In genomic region chr19:36417752-36418286, GRCh38 we compare ENCODE assay signal across 8 cellular contexts. TPM values are rescaled to one million over a fixed set of nuclear protein-coding genes. Genes with fewer than 3 reads are reported as not detected.
A peak's percentile ranks its signal among the peaks of the same experiment; 100 is the strongest.
DNase-seq lines count a peak whose midpoint lies in the region; ATAC-seq, FAIRE-seq and TF ChIP-seq lines count a peak whose summit lies in the region.

No MANE protein-coding gene starts in this region.

- H3K27ac Mint-ChIP-seq in progenitor cell of endocrine pancreas = peak overlapping the region; percentile 98

- H3K79me2 ChIP-seq in MM.1S (ENCODE audit: low read length) = no peaks in the 10 kb centered on the region

- H3K4me1 Mint-ChIP-seq in progenitor cell of endocrine pancreas (ENCODE audit: low read depth) = peaks cover 13% of the 10 kb centered on the region

- FAIRE-seq in GM12891 (lab: Jason Lieb, UNC) = peak; percentile 59

- no peak overlapping the region for H3K9ac ChIP-seq in MM.1S (ENCODE audit: low read length)

- no peaks in the 10 kb centered on the region for H3K9me3 Mint-ChIP-seq in progenitor cell of endocrine pancreas (ENCODE audit: low read depth)

- H3K9me3 ChIP-seq in SJSA1 (replicated peaks) (peaks cover 8% of the 10 kb centered on the region), esophagus (ENCODE audit: control insufficient read depth in 2 of 2, insufficient read depth in 1 of 2, low read depth in 1 of 2, low read length in 1 of 2) (peaks cover 0 to 10% of the 10 kb centered on the region in 2 donors), MM.1S (replicated peaks; ENCODE audit: insufficient read depth, low read length) (no peaks in the 10 kb centered on the region)

- H3K4me3 ChIP-seq in SJSA1 = peak overlapping the region; percentile 58
- peak overlapping the region; percentile 69 for H3K4me3 ChIP-seq in esophagus (ENCODE audit: low read depth in 1 of 2, low read length in 2 of 2)
- H3K4me3 ChIP-seq in MM.1S (ENCODE audit: low read length) = no peak overlapping the region; the same call in 1 of the 2 replicates

- in situ Hi-C loops in GM13977 (cut with MboI; ENCODE audit: low pct_unique_long_range_greater_than_20kb, low sequenced_read_pairs, unreplicated experiment) = no loop called here
- in situ Hi-C loops in G401 (cut with HindIII; ENCODE audit: low sequenced_read_pairs) = no loop called here

- H3K36me3 ChIP-seq in SJSA1 (peaks cover 4% of the 10 kb centered on the region; the same call in 1 of the 2 replicates), esophagus (ENCODE audit: control insufficient read depth in 2 of 2, insufficient read depth in 2 of 2, low read length in 1 of 2) (no peaks in the 10 kb centered on the region), MM.1S (replicated peaks; ENCODE audit: insufficient read depth, low read length) (no peaks in the 10 kb centered on the region)

- H3F3A ChIP-seq in MM.1S (ENCODE audit: insufficient read depth, low read length) = no peaks in the 10 kb centered on the region

- H3K9me2 ChIP-seq in MM.1S (replicated peaks; ENCODE audit: insufficient read depth, low read length) = no peaks in the 10 kb centered on the region

- H3K4me1 ChIP-seq in SJSA1 (replicated peaks) = 0 out of 2 replicates have a peak, but pooled peaks cover 6% of the 10 kb centered on the region
- peaks cover 0 to 10% of the 10 kb centered on the region in 2 donors for H3K4me1 ChIP-seq in esophagus (ENCODE audit: control insufficient read depth in 2 of 2, insufficient read depth in 2 of 2, low read length in 1 of 2)
- no peaks in the 10 kb centered on the region for H3K4me1 ChIP-seq in MM.1S (ENCODE audit: low read length)

- H3K36me3 Mint-ChIP-seq in progenitor cell of endocrine pancreas (ENCODE audit: insufficient read depth) = peaks cover 9% of the 10 kb centered on the region

- H3K27ac ChIP-seq in SJSA1 (no peak overlapping the region; the same call in 1 of the 2 replicates), esophagus (ENCODE audit: low read depth in 2 of 2, low read length in 1 of 2) (peak overlapping the region; percentile 81), MM.1S (ENCODE audit: low read length) (no peak overlapping the region)

- no peak for ATAC-seq in left lobe of liver

- H3K4me2 ChIP-seq in MM.1S (ENCODE audit: low read depth, low read length) = no peak overlapping the region

- no peaks in the 10 kb centered on the region for H3K27me3 ChIP-seq in SJSA1 (replicated peaks)
- H3K27me3 ChIP-seq in esophagus (ENCODE audit: control insufficient read depth in 1 of 2, insufficient read depth in 2 of 2, low read length in 2 of 2) = no peaks in the 10 kb centered on the region
- H3K27me3 ChIP-seq in MM.1S (replicated peaks; ENCODE audit: insufficient read depth, low read length) = no peaks in the 10 kb centered on the region

- TF ChIP-seq CTCF in progenitor cell of endocrine pancreas (IDR thresholded peaks at IDR 0.05; ENCODE audit: unreplicated experiment) (no peak), GM13977 (IDR thresholded peaks at IDR 0.05; ENCODE audit: extremely low read depth, insufficient read depth, missing control alignments) (no peak), MM.1S (IDR thresholded peaks at IDR 0.05; ENCODE audit: low read length) (no peak)

- TF ChIP-seq POLR2A in GM12891 (IDR thresholded peaks at IDR 0.05; ENCODE audit: low read depth, low read length) = no peak

- no peak for DNase-seq in GM12891 (ENCODE audit: insufficient read length, low spot score)
- DNase-seq in SJSA1 (ENCODE audit: low read depth in 1 of 2, low spot score in 2 of 2) = no peak
- DNase-seq in progenitor cell of endocrine pancreas (ENCODE audit: low spot score, unreplicated experiment) = no peak
- DNase-seq in GM13977 (ENCODE audit: low spot score) = no peak
- no peak for DNase-seq in left lobe of liver (ENCODE audit: low spot score)
- DNase-seq in MM.1S = no peak
- DNase-seq in G401 (ENCODE audit: low spot score) = no peak

- H4K20me1 ChIP-seq in MM.1S (ENCODE audit: insufficient read depth, low read length) = no peaks in the 10 kb centered on the region

- H3K4me3 Mint-ChIP-seq in progenitor cell of endocrine pancreas (ENCODE audit: low read depth) = peak overlapping the region; percentile 96

- 25 to 33% methylated on average over 25 of the region's 25 CpGs for WGBS in esophagus, 2 donors

- H2AFZ ChIP-seq in MM.1S (ENCODE audit: low read length) = no peak overlapping the region

- H3K27me3 Mint-ChIP-seq in progenitor cell of endocrine pancreas = no peaks in the 10 kb centered on the region

TF ChIP-seq in GM12891, 5 proteins besides CTCF, POLR2A, EP300 and RAD21:
- TF ChIP-seq TAF1 (IDR thresholded peaks at IDR 0.05; ENCODE audit: low read depth, low read length) (no peak), SPI1 (IDR thresholded peaks at IDR 0.05; ENCODE audit: low read depth, low read length) (no peak), POLR2AphosphoS5 (IDR thresholded peaks at IDR 0.05; ENCODE audit: low read depth, low read length) (no peak), POU2F2 (IDR thresholded peaks at IDR 0.05; ENCODE audit: low read depth, low read length) (no peak), PAX5 (IDR thresholded peaks at IDR 0.05; ENCODE audit: insufficient read depth, low read length, severe bottlenecking) (no peak)
TF ChIP-seq in GM12891: peak in this region for 0.

RNA-seq across cellular contexts. Expression of gene ZFP82, which starts 0.6 kb away (rescaled TPM):
- polyA plus RNA-seq in GM12891 (2012; ENCODE audit: low read depth, missing spikeins) = 3.2 TPM
- total RNA-seq in SJSA1 (2014; rRNA removed; shearing (Covaris generic)) = 3.4 and 4.9 TPM in 2 replicates
- under 1 TPM; 0.43 to 0.73 TPM for polyA plus RNA-seq in esophagus
- total RNA-seq in progenitor cell of endocrine pancreas (15.4 and 16.4 TPM in 2 replicates), left lobe of liver (0.53 TPM)
- 3.6 and 4.8 TPM in 2 replicates for total RNA-seq in G401 (2014; rRNA removed; shearing (Covaris generic))

RNA-seq across cellular contexts. Expression of gene ZFP14, which starts 38.8 kb away (rescaled TPM):
- 0.78 TPM for polyA plus RNA-seq in GM12891 (2012; ENCODE audit: low read depth, missing spikeins)
- total RNA-seq in SJSA1 (2014; rRNA removed; shearing (Covaris generic)) = 1.1 and 1.2 TPM in 2 replicates
- 1 to 10 TPM in 1 of 2 donors, under 1 TPM in 1; 0.71 to 1.6 TPM for polyA plus RNA-seq in esophagus
- total RNA-seq in progenitor cell of endocrine pancreas (18.8 and 19.2 TPM in 2 replicates), left lobe of liver (2.8 TPM)
- total RNA-seq in G401 (2014; rRNA removed; shearing (Covaris generic)) = 7.1 and 9.4 TPM in 2 replicates

Comparison
In these comparisons a context has a peak if more than half of its experiments do, and no peak if none do; other contexts are left out.
1. H3K27ac ChIP-seq: peak in esophagus (2 of 2); none in SJSA1 (single experiment) and MM.1S (single experiment).